ENCODE assay signal across 15 cellular contexts in genomic region chr1:101043776-101044175, GRCh38. TPM values are rescaled to one million over a fixed set of nuclear protein-coding genes. Genes with fewer than 3 reads are reported as not detected.
DNase-seq lines count a peak whose midpoint lies in the region; ATAC-seq, FAIRE-seq and TF ChIP-seq lines count a peak whose summit lies in the region.
"Had no signal": no experiment of that assay in that cellular context is flagged by ENCODE, and none has a peak within 500 bp of the region (broad histone marks: within the 10 kb centered on the region; RNA-seq: fewer than 3 reads in every experiment).

No MANE protein-coding gene starts in this region.

- no peak for ATAC-seq in GM21367 (IDR thresholded peaks at IDR 0.05; ENCODE audit: unreplicated experiment)
- ATAC-seq: effector memory CD8-positive, alpha-beta T cell had no signal

- peaks cover 5% of the 10 kb centered on the region for H3K4me1 Mint-ChIP-seq in mesothelial cell of epicardium
- H3K4me1 Mint-ChIP-seq: nephron progenitor cell had no signal

- H3K9me3 Mint-ChIP-seq in mesothelial cell of epicardium, result peaks cover 19% of the 10 kb centered on the region
- H3K9me3 Mint-ChIP-seq: effector memory CD8-positive, alpha-beta T cell had no signal

- H3K4me3 ChIP-seq in fibroblast of pulmonary artery (replicated peaks; ENCODE audit: low read depth, low read length) (no peak overlapping the region), osteoblast (ENCODE audit: insufficient read depth, low read length) (no peak overlapping the region)

- peak overlapping the region; percentile 23 for H3K4me2 ChIP-seq in osteoblast (ENCODE audit: insufficient read depth, low read length)

- no peak overlapping the region for H2AFZ ChIP-seq in osteoblast (ENCODE audit: low read length)

- peaks cover 11% of the 10 kb centered on the region for H3K4me1 ChIP-seq in osteoblast (ENCODE audit: insufficient read depth, low read length)

- H3K36me3 ChIP-seq in osteoblast (ENCODE audit: insufficient read depth, low read length), result no peaks in the 10 kb centered on the region

- H4K20me1 ChIP-seq in osteoblast (ENCODE audit: insufficient read depth, low read length), result no peaks in the 10 kb centered on the region

- H3K27me3 ChIP-seq in osteoblast (ENCODE audit: insufficient read depth, low read length), result no peaks in the 10 kb centered on the region

- peak; percentile 80 for FAIRE-seq in RCC 7860 (lab: Jason Lieb, UNC)

- TF ChIP-seq CTCF in fibroblast of pulmonary artery (IDR thresholded peaks at IDR 0.05; ENCODE audit: low read length, missing control alignments), result peak; percentile 30
- peak; percentile 43 for TF ChIP-seq CTCF in osteoblast (IDR thresholded peaks at IDR 0.05; ENCODE audit: extremely low read depth, low read depth, low read length)
- TF ChIP-seq CTCF in mesothelial cell of epicardium (IDR thresholded peaks at IDR 0.05; ENCODE audit: unreplicated experiment), result no peak
- no peak for TF ChIP-seq CTCF in GM13977 (IDR thresholded peaks at IDR 0.05; ENCODE audit: extremely low read depth, insufficient read depth, missing control alignments)

- H3K27me3 Mint-ChIP-seq in mesothelial cell of epicardium (ENCODE audit: low read depth), result no peaks in the 10 kb centered on the region
- H3K27me3 Mint-ChIP-seq: effector memory CD8-positive, alpha-beta T cell had no signal

- peaks cover 23% of the 10 kb centered on the region for H3K36me3 Mint-ChIP-seq in mesothelial cell of epicardium

- H3K79me2 ChIP-seq in osteoblast (ENCODE audit: insufficient read depth, low read length), result peaks cover 4% of the 10 kb centered on the region

- in situ Hi-C loops in GM13977 (cut with MboI; ENCODE audit: low pct_unique_long_range_greater_than_20kb, low sequenced_read_pairs, unreplicated experiment), result no loop called here

- DNase-seq in DMS53 (lab: John Stamatoyannopoulos, UW) (peak; percentile 15), DMS53 treated with DMSO at 0.1 percent for 48 hours (lab: John Stamatoyannopoulos, UW; ENCODE audit: unreplicated experiment) (no peak), RCC 7860 (ENCODE audit: low spot score) (peak; percentile 69), fibroblast of pulmonary artery (ENCODE audit: low read depth) (peak; percentile 55), osteoblast (ENCODE audit: insufficient read length, low spot score, missing footprints) (peak; percentile 62), mesothelial cell of epicardium (ENCODE audit: low spot score in 2 of 2, unreplicated experiment in 2 of 2) (no peak), GM13977 (ENCODE audit: low spot score) (no peak)
- DNase-seq: activated CD4-positive, alpha-beta T cell treated with anti-CD3 and anti-CD28 coated beads, Interleukin-2, amount 50 U/mL, for 48 hours; effector memory CD8-positive, alpha-beta T cell; NCI-H1436; nephron progenitor cell; NK-92 treated with Interleukin-12 subunit alpha and Interleukin-12 subunit beta, amount 100 ng/mL, for 24 hours had no signal

- no peaks in the 10 kb centered on the region for H3K9me3 ChIP-seq in osteoblast (ENCODE audit: low read depth, low read length)

- H3K4me3 Mint-ChIP-seq in mesothelial cell of epicardium, result no peak overlapping the region
- H3K4me3 Mint-ChIP-seq: effector memory CD8-positive, alpha-beta T cell; nephron progenitor cell had no signal

- peak overlapping the region; percentile 25 for H3K27ac ChIP-seq in osteoblast (ENCODE audit: low read depth, low read length)
- H3K27ac ChIP-seq: 22Rv1 had no signal

- no peak overlapping the region for H3K27ac Mint-ChIP-seq in mesothelial cell of epicardium
- H3K27ac Mint-ChIP-seq: activated naive CD4-positive, alpha-beta T cell treated with anti-CD3 and anti-CD28 coated beads, Interleukin-2, amount 50 U/mL, for 72 hours; effector memory CD8-positive, alpha-beta T cell; nephron progenitor cell had no signal

RNA-seq across cellular contexts. Expression of gene DPH5, which starts 18.2 kb away (rescaled TPM):
- 32.1 and 33.3 TPM in 2 replicates for total RNA-seq in osteoblast
- total RNA-seq in mesothelial cell of epicardium, result 58.6 to 65.5 TPM (median 61.7 TPM) in 3 replicates

Comparison
In these comparisons a context has a peak if more than half of its experiments do, and no peak if none do; other contexts are left out.
1. DNase-seq: peak in DMS53 (single experiment), RCC 7860 (single experiment), fibroblast of pulmonary artery (single experiment) and osteoblast (single experiment); none in DMS53 treated with DMSO at 0.1 percent for 48 hours (single experiment), mesothelial cell of epicardium (0 of 2) and GM13977 (single experiment).
2. CTCF ChIP-seq: peak in fibroblast of pulmonary artery (single experiment) and osteoblast (single experiment); none in mesothelial cell of epicardium (single experiment) and GM13977 (single experiment).